Comparison of ENCODE assay signal across 12 cellular contexts in the genomic region with DNA sequence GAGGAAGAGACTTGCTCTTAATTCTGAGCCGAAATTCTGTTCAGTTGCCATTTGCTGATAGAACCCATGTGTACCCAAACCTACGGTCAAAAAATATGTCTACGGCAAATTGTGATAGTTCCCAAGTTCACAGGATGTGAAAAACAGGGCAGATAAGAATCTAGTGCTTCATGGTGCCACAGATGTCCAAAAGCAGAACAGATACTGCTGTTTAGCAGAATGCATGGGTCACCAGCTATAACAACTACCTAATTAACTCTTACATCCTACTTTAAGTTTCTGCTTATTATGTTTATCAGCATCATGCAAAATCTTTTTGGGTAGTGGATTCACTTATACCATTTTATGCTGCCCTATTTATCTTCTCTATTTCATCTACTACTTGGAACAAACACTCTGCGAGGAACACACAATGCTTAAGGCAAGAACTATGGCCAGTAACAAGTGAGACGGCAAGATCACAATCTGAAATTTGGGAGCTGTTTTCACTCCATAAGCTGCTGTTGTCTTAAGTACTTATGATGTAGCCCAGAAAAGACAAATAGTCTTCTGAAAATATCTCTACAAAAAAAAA.
A peak's percentile ranks its signal among the peaks of the same experiment; 100 is the strongest.
DNase-seq lines count a peak whose midpoint lies in the region; ATAC-seq and TF ChIP-seq lines count a peak whose summit lies in the region.
"Had no signal": no experiment of that assay in that cellular context is flagged by ENCODE, and none has a peak within 500 bp of the region (broad histone marks: within the 10 kb centered on the region; RNA-seq: fewer than 3 reads in every experiment).

No MANE protein-coding gene starts in this region.

- intact Hi-C loops in sigmoid colon (cut with DNase I): no loop called here

- H3K4me3 ChIP-seq in sigmoid colon: no peak overlapping the region
- H3K4me3 ChIP-seq: upper lobe of right lung had no signal

- peaks cover 0 to 3% (median 0%) of the 10 kb centered on the region in 4 donors for H3K9me3 ChIP-seq in sigmoid colon
- H3K9me3 ChIP-seq: upper lobe of right lung had no signal

- no peak for TF ChIP-seq CTCF in sigmoid colon (IDR thresholded peaks at IDR 0.05)

- no peaks in the 10 kb centered on the region for H3K9me3 Mint-ChIP-seq in activated CD4-positive, alpha-beta memory T cell treated with anti-CD3 and anti-CD28 coated beads, Interleukin-2, amount 10 ng/mL, durations not matched to agents 7 days and 5 days
- H3K9me3 Mint-ChIP-seq: activated T-cell treated with anti-CD3 and anti-CD28 coated beads, Interleukin-2, amount 50 U/mL, for 24 hours; T-helper 1 cell treated with Interleukin-12 subunit alpha and Interleukin-12 subunit beta and Interleukin-4 antibody, amounts not matched to agents 30 μg/mL and 1 μg/mL, for 36 hours had no signal

- H3K4me1 Mint-ChIP-seq in activated CD4-positive, alpha-beta memory T cell treated with anti-CD3 and anti-CD28 coated beads, Interleukin-2, amount 10 ng/mL, durations not matched to agents 7 days and 5 days: no peaks in the 10 kb centered on the region

- no peak overlapping the region for H3K27ac ChIP-seq in sigmoid colon
- H3K27ac ChIP-seq: parathyroid adenoma, upper lobe of right lung had no signal

- 62 to 85% methylated on average over 5 of the region's 5 CpGs for WGBS in sigmoid colon, 2 donors

- no peaks in the 10 kb centered on the region for H3K36me3 Mint-ChIP-seq in activated CD4-positive, alpha-beta memory T cell treated with anti-CD3 and anti-CD28 coated beads, Interleukin-2, amount 10 ng/mL, durations not matched to agents 7 days and 5 days (ENCODE audit: low read depth)

- no peaks in the 10 kb centered on the region for H3K27me3 ChIP-seq in sigmoid colon
- H3K27me3 ChIP-seq: upper lobe of right lung had no signal

- H3K27ac Mint-ChIP-seq in activated CD4-positive, alpha-beta memory T cell treated with anti-CD3 and anti-CD28 coated beads, Interleukin-2, amount 10 ng/mL, durations not matched to agents 7 days and 5 days: no peak overlapping the region
- H3K27ac Mint-ChIP-seq: activated T-cell treated with anti-CD3 and anti-CD28 coated beads, Interleukin-2, amount 50 U/mL, for 24 hours; T-helper 1 cell treated with Interleukin-12 subunit alpha and Interleukin-12 subunit beta and Interleukin-4 antibody, amounts not matched to agents 30 μg/mL and 1 μg/mL, for 36 hours had no signal

- TF ChIP-seq POLR2A in sigmoid colon (IDR thresholded peaks at IDR 0.05): no peak

- DNase-seq in DMS 273 (lab: John Stamatoyannopoulos, UW; ENCODE audit: unreplicated experiment) (peak; percentile 69), NCI-H524 (lab: John Stamatoyannopoulos, UW) (peak; percentile 28 to 79), sigmoid colon (no peak), ureter (ENCODE audit: low spot score) (no peak), LoVo (ENCODE audit: low spot score) (no peak)
- DNase-seq in activated CD4-positive, alpha-beta memory T cell treated with anti-CD3 and anti-CD28 coated beads, Interleukin-2, amount 10 ng/mL, durations not matched to agents 7 days and 5 days: no peak
- DNase-seq: activated T-cell treated with anti-CD3 and anti-CD28 coated beads, Interleukin-2, amount 50 U/mL, for 24 hours; upper lobe of right lung had no signal

- H3K36me3 ChIP-seq in sigmoid colon: no peaks in the 10 kb centered on the region
- H3K36me3 ChIP-seq: upper lobe of right lung had no signal

- H3K4me1 ChIP-seq in sigmoid colon: no peaks in the 10 kb centered on the region
- H3K4me1 ChIP-seq: parathyroid adenoma, upper lobe of right lung had no signal

- CTCF ChIA-PET in activated CD4-positive, alpha-beta memory T cell treated with anti-CD3 and anti-CD28 coated beads, Interleukin-2, amount 10 ng/mL, durations not matched to agents 7 days and 5 days (lab: Charles Lee): no interaction called here

- peak; percentile 97 for ATAC-seq in GM19397 (IDR thresholded peaks at IDR 0.05; ENCODE audit: unreplicated experiment)
- peak; percentile 98 for ATAC-seq in HG02970 (IDR thresholded peaks at IDR 0.05; ENCODE audit: low FRiP score, unreplicated experiment)
- ATAC-seq: upper lobe of right lung had no signal

- TF ChIP-seq EP300 in sigmoid colon (IDR thresholded peaks at IDR 0.05): no peak

- POLR2A ChIA-PET in activated CD4-positive, alpha-beta memory T cell treated with anti-CD3 and anti-CD28 coated beads, Interleukin-2, amount 10 ng/mL, durations not matched to agents 7 days and 5 days (lab: Charles Lee): no interaction called here

- no peak overlapping the region for H3K4me3 Mint-ChIP-seq in activated CD4-positive, alpha-beta memory T cell treated with anti-CD3 and anti-CD28 coated beads, Interleukin-2, amount 10 ng/mL, durations not matched to agents 7 days and 5 days
- H3K4me3 Mint-ChIP-seq: activated T-cell treated with anti-CD3 and anti-CD28 coated beads, Interleukin-2, amount 50 U/mL, for 24 hours; T-helper 1 cell treated with Interleukin-12 subunit alpha and Interleukin-12 subunit beta and Interleukin-4 antibody, amounts not matched to agents 30 μg/mL and 1 μg/mL, for 36 hours had no signal

- no peaks in the 10 kb centered on the region for H3K27me3 Mint-ChIP-seq in activated CD4-positive, alpha-beta memory T cell treated with anti-CD3 and anti-CD28 coated beads, Interleukin-2, amount 10 ng/mL, durations not matched to agents 7 days and 5 days
- H3K27me3 Mint-ChIP-seq: activated T-cell treated with anti-CD3 and anti-CD28 coated beads, Interleukin-2, amount 50 U/mL, for 24 hours had no signal

Comparison
In these comparisons a context has a peak if more than half of its experiments do, and no peak if none do; other contexts are left out.
1. DNase-seq: peak in DMS 273 (single experiment) and NCI-H524 (2 of 2); none in sigmoid colon (single experiment), activated CD4-positive, alpha-beta memory T cell treated with anti-CD3 and anti-CD28 coated beads, Interleukin-2, amount 10 ng/mL, durations not matched to agents 7 days and 5 days (single experiment), ureter (single experiment) and LoVo (single experiment).